In genomic region chr14:61673305-61673704, GRCh38 we compare ENCODE assay signal across 2 cellular contexts.
A peak's percentile ranks its signal among the peaks of the same experiment; 100 is the strongest.
TF ChIP-seq lines count a peak whose summit lies in the region.

No MANE protein-coding gene starts in this region.

TF ChIP-seq in IMR-90, 13 proteins besides CTCF, POLR2A, EP300 and RAD21:
- TF ChIP-seq SMC3 (IDR thresholded peaks at IDR 0.05; ENCODE audit: low read depth, low read length) (no peak), CHD1 (IDR thresholded peaks at IDR 0.05; ENCODE audit: low read depth, low read length) (no peak), BHLHE40 (IDR thresholded peaks at IDR 0.05; ENCODE audit: low read depth, low read length) (no peak), MAZ (IDR thresholded peaks at IDR 0.05; ENCODE audit: borderline replicate concordance, low read depth, low read length) (no peak), RCOR1 (IDR thresholded peaks at IDR 0.05; ENCODE audit: insufficient replicate concordance, low read length) (no peak), MAFK (IDR thresholded peaks at IDR 0.05; ENCODE audit: low read depth, low read length) (no peak), RFX5 (IDR thresholded peaks at IDR 0.05; ENCODE audit: low read depth, low read length) (no peak), NFE2L2 (IDR thresholded peaks at IDR 0.05; ENCODE audit: low read depth, low read length) (no peak), USF2 (IDR thresholded peaks at IDR 0.05; ENCODE audit: low read depth, low read length) (no peak), MXI1 (IDR thresholded peaks at IDR 0.05; ENCODE audit: borderline replicate concordance, low read depth, low read length) (no peak), FOS (IDR thresholded peaks at IDR 0.05; ENCODE audit: low read depth, low read length) (no peak), CEBPB (IDR thresholded peaks at IDR 0.05; ENCODE audit: low read depth, low read length) (no peak), ELK1 (IDR thresholded peaks at IDR 0.05; ENCODE audit: borderline replicate concordance, low read depth, low read length) (no peak)

TF ChIP-seq in H1, 55 proteins besides CTCF, POLR2A, EP300 and RAD21:
- TF ChIP-seq CHD1 (IDR thresholded peaks at IDR 0.05; ENCODE audit: low read depth, low read length) (no peak), TBP (IDR thresholded peaks at IDR 0.05; ENCODE audit: low read depth, low read length) (no peak), TEAD4 (IDR thresholded peaks at IDR 0.05; ENCODE audit: low read depth, low read length) (0 out of 2 replicates have a peak, but pooled peaks have one; percentile 7), SP2 (IDR thresholded peaks at IDR 0.05; ENCODE audit: low read length) (no peak), JUND (IDR thresholded peaks at IDR 0.05; ENCODE audit: low read length) (no peak), CHD2 (IDR thresholded peaks at IDR 0.05; ENCODE audit: low read length) (no peak), POLR2AphosphoS5 (IDR thresholded peaks at IDR 0.05; ENCODE audit: low read depth, low read length) (no peak), SP4 (IDR thresholded peaks at IDR 0.05; ENCODE audit: low read length) (no peak)
